Comparison of ENCODE assay signal across 23 cellular contexts in the genomic region with DNA sequence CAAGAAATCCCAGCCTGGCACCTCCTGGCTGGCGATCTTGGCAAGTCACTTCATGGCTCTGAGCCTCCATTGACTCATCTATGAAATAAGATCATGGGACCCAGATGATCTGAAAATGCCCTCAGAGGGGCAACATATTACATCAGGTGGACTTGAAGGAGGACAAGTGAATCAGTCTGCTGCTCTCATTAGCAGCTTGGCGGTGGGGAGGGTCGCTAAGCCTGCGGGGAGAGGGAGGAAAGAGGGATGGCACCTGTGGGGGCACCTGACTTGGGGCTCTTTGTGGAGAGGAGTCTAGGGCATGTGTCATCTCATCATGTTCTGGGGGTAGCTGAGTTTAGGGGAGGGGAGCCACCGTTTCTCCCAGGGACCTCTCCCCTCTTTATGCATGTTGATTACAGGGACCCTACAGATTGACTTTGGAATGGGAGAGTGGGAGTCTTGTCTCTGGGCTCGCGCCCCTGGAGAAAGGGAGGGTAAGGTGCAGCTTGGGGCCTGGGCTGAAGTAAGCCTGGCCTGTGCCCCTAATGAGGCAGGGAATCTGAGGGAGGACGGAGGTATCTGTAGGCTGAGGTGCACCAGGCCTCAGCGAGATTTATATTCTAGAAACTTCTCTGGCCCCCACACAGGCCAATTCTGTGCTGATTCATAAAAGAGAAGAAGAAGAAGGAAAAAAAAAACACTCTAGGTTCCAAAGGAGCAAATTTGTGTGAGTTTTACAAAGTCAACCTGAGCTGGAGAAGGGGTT. TPM values are rescaled to one million over a fixed set of nuclear protein-coding genes. Genes with fewer than 3 reads are reported as not detected.
DNase-seq lines count a peak whose midpoint lies in the region; ATAC-seq, FAIRE-seq and TF ChIP-seq lines count a peak whose summit lies in the region.
"Had no signal": no experiment of that assay in that cellular context is flagged by ENCODE, and none has a peak within 500 bp of the region (broad histone marks: within the 10 kb centered on the region; RNA-seq: fewer than 3 reads in every experiment).

No MANE protein-coding gene starts in this region.

- H3K9me2 ChIP-seq in SK-N-SH, result no peaks in the 10 kb centered on the region

- no peaks in the 10 kb centered on the region for H3K36me3 Mint-ChIP-seq in stimulated activated naive CD8-positive, alpha-beta T cell treated with anti-CD3 and anti-CD28 coated beads, Interleukin-15, Interleukin-2, amounts not matched to agents 100 ng/mL and 50 ng/mL, for 24 hours (ENCODE audit: low read depth)

- H2AFZ ChIP-seq in SK-N-SH (ENCODE audit: low read depth), result no peak overlapping the region

- intact Hi-C loops in esophagus muscularis mucosa (cut with DNase I), result no loop called here

- no peak for FAIRE-seq in GM19239 (lab: Jason Lieb, UNC)
- FAIRE-seq: D721Med, small intestine, urothelium cell line had no signal

- no peaks in the 10 kb centered on the region for H3K36me3 ChIP-seq in SK-N-SH (replicated peaks in 1 of 2; ENCODE audit: control insufficient read depth in 1 of 2, insufficient read depth in 2 of 2, low read length in 1 of 2)
- H3K36me3 ChIP-seq in esophagus muscularis mucosa, result no peaks in the 10 kb centered on the region
- H3K36me3 ChIP-seq: gastroesophageal sphincter, prostate gland had no signal

- no peak overlapping the region for H3K9ac ChIP-seq in SK-N-SH

- H3K9me3 Mint-ChIP-seq in stimulated activated naive CD8-positive, alpha-beta T cell treated with anti-CD3 and anti-CD28 coated beads, Interleukin-15, Interleukin-2, amounts not matched to agents 100 ng/mL and 50 ng/mL, for 24 hours, result peaks cover 4% of the 10 kb centered on the region
- H3K9me3 Mint-ChIP-seq in stimulated activated naive CD8-positive, alpha-beta T cell treated with anti-CD3 and anti-CD28 coated beads, Interleukin-15, amount 100 ng/mL, for 72 hours, result no peaks in the 10 kb centered on the region
- H3K9me3 Mint-ChIP-seq: activated T-cell treated with anti-CD3 and anti-CD28 coated beads, Interleukin-2, amount 50 U/mL, for 4 hours had no signal

- no peaks in the 10 kb centered on the region for H3K27me3 Mint-ChIP-seq in stimulated activated naive CD8-positive, alpha-beta T cell treated with anti-CD3 and anti-CD28 coated beads, Interleukin-15, Interleukin-2, amounts not matched to agents 100 ng/mL and 50 ng/mL, for 24 hours
- H3K27me3 Mint-ChIP-seq in stimulated activated naive CD8-positive, alpha-beta T cell treated with anti-CD3 and anti-CD28 coated beads, Interleukin-15, amount 100 ng/mL, for 72 hours, result peaks cover 7% of the 10 kb centered on the region

- CTCF ChIA-PET in SK-N-SH (lab: Yijun Ruan, JAX), result interaction anchor here (0.6 to 10.4 kb wide), 4 partner anchors 10 to 184 kb away, joined by 3 to 291 read pairs (median 4); no protein-coding TSS in a partner anchor

- DNase-seq in SK-N-SH, result no peak
- DNase-seq in stimulated activated naive CD8-positive, alpha-beta T cell treated with anti-CD3 and anti-CD28 coated beads, Interleukin-15, Interleukin-2, amounts not matched to agents 100 U/mL and 50 U/mL, for 24 hours, result no peak
- DNase-seq in esophagus muscularis mucosa (ENCODE audit: extremely low spot score), result peak; percentile 57
- no peak for DNase-seq in stimulated activated naive CD8-positive, alpha-beta T cell treated with anti-CD3 and anti-CD28 coated beads, Interleukin-15, amount 100 ng/mL, for 72 hours
- no peak for DNase-seq in NCI-H1417 treated with DMSO at 0.1 percent for 48 hours (lab: John Stamatoyannopoulos, UW)
- DNase-seq in GM19239 (ENCODE audit: insufficient read length, low spot score), result no peak
- DNase-seq: activated CD4-positive, alpha-beta T cell treated with anti-CD3 and anti-CD28 coated beads for 4 hours; activated T-cell treated with anti-CD3 and anti-CD28 coated beads, Interleukin-2, amount 50 U/mL, for 4 hours; dorsolateral prefrontal cortex; NCI-H69; small intestine; stimulated activated CD4-positive, alpha-beta T cell treated with anti-CD3 and anti-CD28 coated beads, Interleukin-4, amount 100 ng/mL, for 24 hours; T1000 had no signal

- H3K9me3 ChIP-seq in SK-N-SH, result no peaks in the 10 kb centered on the region
- no peaks in the 10 kb centered on the region for H3K9me3 ChIP-seq in esophagus muscularis mucosa
- H3K9me3 ChIP-seq: gastroesophageal sphincter, prostate gland had no signal

- H3K4me1 Mint-ChIP-seq in stimulated activated naive CD8-positive, alpha-beta T cell treated with anti-CD3 and anti-CD28 coated beads, Interleukin-15, Interleukin-2, amounts not matched to agents 100 ng/mL and 50 ng/mL, for 24 hours (ENCODE audit: low read depth), result peaks cover 64% of the 10 kb centered on the region
- peaks cover 82% of the 10 kb centered on the region for H3K4me1 Mint-ChIP-seq in stimulated activated naive CD8-positive, alpha-beta T cell treated with anti-CD3 and anti-CD28 coated beads, Interleukin-15, amount 100 ng/mL, for 72 hours
- H3K4me1 Mint-ChIP-seq: neural crest cell had no signal

- H3K27ac ChIP-seq in SK-N-SH (ENCODE audit: low read depth in 2 of 2, low read length in 1 of 2) (no peak overlapping the region), esophagus muscularis mucosa (replicated peaks in 1 of 4) (no peak overlapping the region)
- H3K27ac ChIP-seq: 22Rv1, dorsolateral prefrontal cortex, epithelial cell of prostate, gastroesophageal sphincter, prostate gland had no signal

- TF ChIP-seq CTCF in SK-N-SH (IDR thresholded peaks at IDR 0.05) (no peak), esophagus muscularis mucosa (IDR thresholded peaks at IDR 0.05) (no peak)

- no peaks in the 10 kb centered on the region for H3K79me2 ChIP-seq in SK-N-SH (ENCODE audit: insufficient read depth)

- no peak overlapping the region for H3K4me3 ChIP-seq in SK-N-SH (ENCODE audit: low read depth in 2 of 2, low read length in 1 of 2)
- H3K4me3 ChIP-seq in esophagus muscularis mucosa, result no peak overlapping the region
- H3K4me3 ChIP-seq: dorsolateral prefrontal cortex, gastroesophageal sphincter, prostate gland had no signal

- peak overlapping the region; percentile 45 for H3K27ac Mint-ChIP-seq in stimulated activated naive CD8-positive, alpha-beta T cell treated with anti-CD3 and anti-CD28 coated beads, Interleukin-15, Interleukin-2, amounts not matched to agents 100 ng/mL and 50 ng/mL, for 24 hours
- peak overlapping the region; percentile 40 to 75 for H3K27ac Mint-ChIP-seq in stimulated activated naive CD8-positive, alpha-beta T cell treated with anti-CD3 and anti-CD28 coated beads, Interleukin-15, amount 100 ng/mL, for 72 hours

- no peak for TF ChIP-seq EP300 in SK-N-SH (IDR thresholded peaks at IDR 0.05; ENCODE audit: borderline replicate concordance in 1 of 2, low read depth in 1 of 2, low read length in 1 of 2)
- TF ChIP-seq EP300 in esophagus muscularis mucosa (IDR thresholded peaks at IDR 0.05), result no peak

- H3K4me1 ChIP-seq in SK-N-SH (ENCODE audit: control insufficient read depth in 1 of 2, insufficient read depth in 2 of 2, low read depth in 1 of 2, low read length in 1 of 2), result no peaks in the 10 kb centered on the region
- H3K4me1 ChIP-seq in esophagus muscularis mucosa, result peaks cover 0 to 7% (median 0%) of the 10 kb centered on the region in 4 donors
- H3K4me1 ChIP-seq: gastroesophageal sphincter, prostate gland had no signal

- 76% methylated on average over 6 of the region's 9 CpGs for WGBS in SK-N-SH (ENCODE audit: low lambda C conversion rate)
- WGBS in esophagus muscularis mucosa, result 91% methylated on average over 9 of the region's 9 CpGs

- H4K20me1 ChIP-seq in SK-N-SH (ENCODE audit: insufficient read depth), result no peaks in the 10 kb centered on the region

- POLR2A ChIA-PET in SK-N-SH (lab: Yijun Ruan, JAX), result interaction anchor here (0.7 kb wide), 1 partner anchor 67 kb away, joined by 3 read pairs; no protein-coding TSS in a partner anchor

- no peak for TF ChIP-seq POLR2A in esophagus muscularis mucosa (IDR thresholded peaks at IDR 0.05; ENCODE audit: low read depth)

- peaks cover 3% of the 10 kb centered on the region for H3F3A ChIP-seq in SK-N-SH (replicated peaks; ENCODE audit: insufficient read depth)

- no peaks in the 10 kb centered on the region for H3K27me3 ChIP-seq in SK-N-SH (ENCODE audit: insufficient read depth)
- no peaks in the 10 kb centered on the region for H3K27me3 ChIP-seq in esophagus muscularis mucosa
- H3K27me3 ChIP-seq: dorsolateral prefrontal cortex, gastroesophageal sphincter had no signal

- ATAC-seq in SK-N-SH treated with all-trans-retinoic acid at 6 μM for 48 hours, result no peak
- ATAC-seq in stimulated activated naive CD8-positive, alpha-beta T cell treated with anti-CD3 and anti-CD28 coated beads, Interleukin-15, Interleukin-2, amounts not matched to agents 100 U/mL and 50 U/mL, for 24 hours, result no peak
- no peak for ATAC-seq in stimulated activated naive CD8-positive, alpha-beta T cell treated with anti-CD3 and anti-CD28 coated beads, Interleukin-15, amount 100 ng/mL, for 72 hours
- ATAC-seq: gastroesophageal sphincter had no signal

- no peak overlapping the region for H3K4me3 Mint-ChIP-seq in stimulated activated naive CD8-positive, alpha-beta T cell treated with anti-CD3 and anti-CD28 coated beads, Interleukin-15, Interleukin-2, amounts not matched to agents 100 ng/mL and 50 ng/mL, for 24 hours
- H3K4me3 Mint-ChIP-seq in stimulated activated naive CD8-positive, alpha-beta T cell treated with anti-CD3 and anti-CD28 coated beads, Interleukin-15, amount 100 ng/mL, for 72 hours, result peak overlapping the region; percentile 8 to 47
- H3K4me3 Mint-ChIP-seq: activated T-cell treated with anti-CD3 and anti-CD28 coated beads, Interleukin-2, amount 50 U/mL, for 4 hours; neural crest cell had no signal

- TF ChIP-seq RAD21 in SK-N-SH (IDR thresholded peaks at IDR 0.05; ENCODE audit: low read length), result no peak

- peak overlapping the region; percentile 33 for H3K4me2 ChIP-seq in SK-N-SH

TF ChIP-seq in SK-N-SH, 30 proteins besides CTCF, POLR2A, EP300 and RAD21:
- TF ChIP-seq RCOR1 (IDR thresholded peaks at IDR 0.05; ENCODE audit: low read length), result no peak

TF ChIP-seq in SK-N-SH treated with all-trans-retinoic acid at 6 μM for 48 hours, 23 proteins besides CTCF, POLR2A, EP300 and RAD21 (continues in another document):
- TF ChIP-seq RARB (CRISPR knock-in tag; IDR thresholded peaks at IDR 0.05) (no peak), SNAI2 (CRISPR knock-in tag; IDR thresholded peaks at IDR 0.05) (no peak), ZC3H10 (CRISPR knock-in tag; IDR thresholded peaks at IDR 0.05) (no peak), ESRRG (CRISPR knock-in tag; IDR thresholded peaks at IDR 0.05) (no peak)

RNA-seq across cellular contexts. Expression of a gene that starts 29.3 kb away (rescaled TPM):
- polyA plus RNA-seq in SK-N-SH (2012; rRNA removed), result not detected in 2 replicates
- not detected in 2 replicates for polyA plus RNA-seq in SK-N-SH (2012; cell fraction: cytosol; rRNA removed)
- not detected in 2 replicates for polyA plus RNA-seq in SK-N-SH (2012; cell fraction: nucleus; rRNA removed)
- total RNA-seq in esophagus muscularis mucosa, result 10 to 100 TPM in 1 of 4 donors, 1 to 10 TPM in 3; 1.7 to 37.3 (median 4.4) TPM
- total RNA-seq: neural crest cell had no signal
- polyA plus RNA-seq: BJ had no signal
